Comparison of ENCODE assay signal across 9 cellular contexts in genomic region chr6:108587258-108588059, GRCh38. TPM values are rescaled to one million over a fixed set of nuclear protein-coding genes. Genes with fewer than 3 reads are reported as not detected.
A peak's percentile ranks its signal among the peaks of the same experiment; 100 is the strongest.
DNase-seq lines count a peak whose midpoint lies in the region; ATAC-seq and TF ChIP-seq lines count a peak whose summit lies in the region.
"Had no signal": no experiment of that assay in that cellular context is flagged by ENCODE, and none has a peak within 500 bp of the region (broad histone marks: within the 10 kb centered on the region; RNA-seq: fewer than 3 reads in every experiment).

No MANE protein-coding gene starts in this region.

- no peak overlapping the region for H3K4me3 ChIP-seq in KMS-11 (IDR thresholded peaks at IDR 0.05; ENCODE audit: insufficient read depth, low read depth, low read length)
- no peak overlapping the region for H3K4me3 ChIP-seq in subcutaneous abdominal adipose tissue (ENCODE audit: low read depth in 1 of 5, low read length in 5 of 5)

- no peaks in the 10 kb centered on the region for H3K9me3 Mint-ChIP-seq in MCF 10A (ENCODE audit: unreplicated experiment)

- no peaks in the 10 kb centered on the region for H3K27me3 ChIP-seq in KMS-11 (ENCODE audit: insufficient read depth, low read depth)
- no peaks in the 10 kb centered on the region for H3K27me3 ChIP-seq in subcutaneous abdominal adipose tissue (ENCODE audit: control insufficient read depth in 5 of 5, insufficient read depth in 4 of 5, low read length in 5 of 5)

- TF ChIP-seq POLR2A in GM18505 (IDR thresholded peaks at IDR 0.05; ENCODE audit: borderline replicate concordance, extremely low read depth, insufficient read depth, insufficient read length), result no peak

- DNase-seq in MCF 10A (ENCODE audit: unreplicated experiment) (peak; percentile 77), left lobe of liver (ENCODE audit: low spot score) (no peak)

- peak overlapping the region; percentile 66 for H3K4me2 ChIP-seq in KMS-11

- H3K79me2 ChIP-seq in KMS-11 (ENCODE audit: insufficient read depth, low read depth), result peaks cover 98% of the 10 kb centered on the region

- H3K27ac ChIP-seq in KMS-11, result peak overlapping the region; percentile 99
- H3K27ac ChIP-seq in subcutaneous abdominal adipose tissue (ENCODE audit: low read depth, low read length), result peak overlapping the region; percentile 25
- H3K27ac ChIP-seq: HL-60 had no signal

- no peaks in the 10 kb centered on the region for H3K27me3 Mint-ChIP-seq in MCF 10A (ENCODE audit: insufficient read depth, unreplicated experiment)

- H3K4me3 Mint-ChIP-seq in MCF 10A (ENCODE audit: unreplicated experiment), result peak overlapping the region; percentile 67

- TF ChIP-seq CTCF in KMS-11 (conservative IDR thresholded peaks at IDR 0.05; ENCODE audit: low read depth, low read length) (no peak), MCF 10A (IDR thresholded peaks at IDR 0.05; ENCODE audit: unreplicated experiment) (no peak)

- H3K36me3 ChIP-seq in KMS-11 (ENCODE audit: insufficient read depth) (no peaks in the 10 kb centered on the region), subcutaneous abdominal adipose tissue (ENCODE audit: control insufficient read depth in 5 of 5, insufficient read depth in 5 of 5, low read length in 5 of 5) (no peaks in the 10 kb centered on the region)

- H3K4me1 ChIP-seq in KMS-11 (ENCODE audit: low read depth, poor library complexity, severe bottlenecking), result peaks cover 98% of the 10 kb centered on the region
- H3K4me1 ChIP-seq in subcutaneous abdominal adipose tissue (ENCODE audit: control insufficient read depth in 5 of 5, insufficient read depth in 5 of 5, low read length in 5 of 5), result peaks cover 24 to 93% (median 79%) of the 10 kb centered on the region in 5 donors

- no peak overlapping the region for H2AFZ ChIP-seq in KMS-11 (ENCODE audit: low read depth)

- intact Hi-C loops in MCF 10A (cut with micrococcal nuclease), result loop anchor here (2.0 to 5.0 kb wide), 2 partner anchors 35 to 73 kb away; no protein-coding TSS in a partner anchor

- POLR2A ChIA-PET in MCF 10A (lab: Yijun Ruan, JAX), result interaction anchor here (0.6 to 8.9 kb wide), 19 partner anchors 10 to 486 kb away, joined by 3 to 164 read pairs (median 6); partner anchors contain the start of gene FOXO3

- BruUV-seq in MCF 10A (replicated peaks; lab: Mats Ljungman, UMichigan), result no TSS peak

- H3K9ac ChIP-seq in KMS-11 (peak overlapping the region; percentile 87; the same call in 1 of the 2 replicates), subcutaneous abdominal adipose tissue (ENCODE audit: low read length in 5 of 5) (no peak overlapping the region)

- H3K36me3 Mint-ChIP-seq in MCF 10A (ENCODE audit: insufficient read depth, unreplicated experiment), result peaks cover 57% of the 10 kb centered on the region

- CTCF ChIA-PET in MCF 10A (lab: Yijun Ruan, JAX), result interaction anchor here (0.5 to 1.4 kb wide), 6 partner anchors 8 to 486 kb away, joined by 3 to 5 read pairs (median 3); no protein-coding TSS in a partner anchor

- H3K27ac Mint-ChIP-seq in MCF 10A (ENCODE audit: low read depth, unreplicated experiment), result peak overlapping the region; percentile 89

- H3K4me1 Mint-ChIP-seq in MCF 10A (ENCODE audit: insufficient read depth, unreplicated experiment), result peaks cover 69% of the 10 kb centered on the region

- H4K20me1 ChIP-seq in KMS-11 (ENCODE audit: insufficient read depth), result peaks cover 10% of the 10 kb centered on the region; the same call in 1 of the 2 replicates

- peak; percentile 41 for ATAC-seq in left lobe of liver
- no peak for ATAC-seq in GM18505 (IDR thresholded peaks at IDR 0.05; ENCODE audit: unreplicated experiment)
- ATAC-seq in GM21381 (IDR thresholded peaks at IDR 0.05; ENCODE audit: unreplicated experiment), result no peak
- ATAC-seq in HG02798 (IDR thresholded peaks at IDR 0.05; ENCODE audit: poor library complexity, unreplicated experiment), result no peak
- no peak for ATAC-seq in HG02642 (IDR thresholded peaks at IDR 0.05; ENCODE audit: poor library complexity, unreplicated experiment)

- H3K9me3 ChIP-seq in subcutaneous abdominal adipose tissue (ENCODE audit: control insufficient read depth in 5 of 5, low read length in 5 of 5), result no peaks in the 10 kb centered on the region

RNA-seq across cellular contexts. Expression of gene FOXO3, which starts 26.7 kb away (rescaled TPM):
- total RNA-seq in MCF 10A (2022), result 51.9 and 53.0 TPM in 2 replicates
- total RNA-seq in left lobe of liver, result 22.6 TPM
